In the genomic region with DNA sequence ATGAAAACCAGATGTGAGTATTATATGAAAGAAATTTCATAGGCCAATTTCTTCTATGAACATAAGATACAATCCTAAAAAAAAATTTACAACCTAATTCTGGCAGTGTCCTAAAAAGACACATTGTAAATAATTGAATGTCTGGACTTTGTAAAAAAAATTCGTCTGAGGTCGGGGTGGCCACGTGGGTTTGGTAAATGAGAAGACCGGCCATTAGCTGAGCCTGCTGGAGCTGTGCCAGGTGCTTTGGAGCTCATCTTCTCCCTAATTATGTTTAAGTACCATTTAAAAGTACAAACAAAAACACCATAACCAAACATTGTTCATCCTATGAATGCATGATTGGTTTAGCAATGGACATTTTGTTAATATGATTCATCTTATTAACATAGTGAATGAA, we compare ENCODE assay signal across 31 cellular contexts. TPM values are rescaled to one million over a fixed set of nuclear protein-coding genes. Genes with fewer than 3 reads are reported as not detected.
DNase-seq lines count a peak whose midpoint lies in the region; ATAC-seq, FAIRE-seq and TF ChIP-seq lines count a peak whose summit lies in the region.
"Had no signal": no experiment of that assay in that cellular context is flagged by ENCODE, and none has a peak within 500 bp of the region (broad histone marks: within the 10 kb centered on the region; RNA-seq: fewer than 3 reads in every experiment).

No MANE protein-coding gene starts in this region.

- H3K4me1 ChIP-seq in K562 (replicated peaks in 1 of 2; ENCODE audit: control insufficient read depth in 2 of 2, insufficient read depth in 2 of 2, low read length in 2 of 2) (no peaks in the 10 kb centered on the region), adrenal gland (replicated peaks in 1 of 2) (no peaks in the 10 kb centered on the region)
- H3K4me1 ChIP-seq: pancreas, right atrium auricular region, testis had no signal

- H4K20me1 ChIP-seq in K562 (replicated peaks; ENCODE audit: control insufficient read depth, insufficient read depth, low read length): no peaks in the 10 kb centered on the region

- intact Hi-C loops in K562 (cut with micrococcal nuclease) (no loop called here), cardiac septum (cut with DNase I) (no loop called here), adrenal gland (cut with DNase I) (no loop called here)

- 0% methylated on average over 4 of the region's 4 CpGs for WGBS in K562 (ENCODE audit: insufficient coverage, low coverage, missing lambda C conversion rate)
- WGBS in adrenal gland, 4 donors: 55 to 60% (median 57%) methylated on average over 4 of the region's 4 CpGs

- no peak overlapping the region for H3K9ac ChIP-seq in K562 (ENCODE audit: insufficient read depth in 1 of 2, low read depth in 2 of 2, low read length in 2 of 2)

- CTCF ChIA-PET in K562 (lab: Yijun Ruan, JAX; ENCODE audit: low intra/inter-chr PET ratio): no interaction called here

- H3K4me3 ChIP-seq in K562 (no peak overlapping the region), adrenal gland (no peak overlapping the region)
- H3K4me3 ChIP-seq: lung, pancreas, right atrium auricular region, testis had no signal

- TF ChIP-seq RAD21 in K562 (CRISPR knock-in tag; conservative IDR thresholded peaks at IDR 0.05 in 1 of 2, IDR thresholded peaks at IDR 0.05 in 1 of 2): no peak

- H3K9me3 ChIP-seq in K562 (replicated peaks; ENCODE audit: control insufficient read depth, insufficient read depth, low read depth, low read length) (no peaks in the 10 kb centered on the region), adrenal gland (replicated peaks in 1 of 3) (no peaks in the 10 kb centered on the region)
- H3K9me3 ChIP-seq: pancreas, testis had no signal

- no peaks in the 10 kb centered on the region for H3K79me2 ChIP-seq in K562 (ENCODE audit: control insufficient read depth, insufficient read depth, low read length)

- no peak overlapping the region for H3K27ac ChIP-seq in K562 (ENCODE audit: extremely low read depth, low read depth, low read length)
- H3K27ac ChIP-seq in adrenal gland: no peak overlapping the region
- H3K27ac ChIP-seq: pancreas, right atrium auricular region, testis had no signal

- H3K4me2 ChIP-seq in K562 (ENCODE audit: insufficient read depth, low read length): no peak overlapping the region

- H2AFZ ChIP-seq in K562 (ENCODE audit: low read depth, low read length): no peak overlapping the region

- no peak for ATAC-seq in K562
- ATAC-seq: activated CD4-positive, CD25-positive, alpha-beta regulatory T cell treated with anti-CD3 and anti-CD28 coated beads, Interleukin-2, amount 50 U/mL, for 24 hours; activated CD8-positive, alpha-beta T cell treated with anti-CD3 and anti-CD28 coated beads for 36 hours; pancreas had no signal

- TF ChIP-seq POLR2A in K562 (conservative IDR thresholded peaks at IDR 0.05) (no peak), adrenal gland (IDR thresholded peaks at IDR 0.05) (no peak)

- TF ChIP-seq CTCF in K562 (IDR thresholded peaks at IDR 0.05 in 2 of 3, conservative IDR thresholded peaks at IDR 0.05 in 1 of 3; ENCODE audit: insufficient read depth in 2 of 3, low read depth in 1 of 3, low read length in 3 of 3) (no peak), adrenal gland (IDR thresholded peaks at IDR 0.05) (no peak)

- no peak for TF ChIP-seq EP300 in K562 (IDR thresholded peaks at IDR 0.05; ENCODE audit: low read length)

- H3K36me3 ChIP-seq in K562 (ENCODE audit: control insufficient read depth, insufficient read depth, low read length): no peaks in the 10 kb centered on the region
- no peaks in the 10 kb centered on the region for H3K36me3 ChIP-seq in adrenal gland (replicated peaks in 1 of 2)
- H3K36me3 ChIP-seq: pancreas, right atrium auricular region had no signal

- in situ Hi-C loops in K562 (cut with MboI): no loop called here

- H3K27me3 ChIP-seq in K562 (ENCODE audit: control insufficient read depth in 2 of 2, insufficient read depth in 2 of 2, low read length in 2 of 2) (peaks cover 16 to 41% of the 10 kb centered on the region in 2 experiments), adrenal gland (no peaks in the 10 kb centered on the region)
- H3K27me3 ChIP-seq: pancreas, right atrium auricular region, testis had no signal

- BruUV-seq in K562 (replicated peaks; lab: Mats Ljungman, UMichigan): no TSS peak

- H3K9me1 ChIP-seq in K562 (ENCODE audit: control insufficient read depth, insufficient read depth, low read length): no peaks in the 10 kb centered on the region

- DNase-seq in NCI-H187 (lab: John Stamatoyannopoulos, UW): peak; percentile 14 to 38
- no peak for DNase-seq in NCI-H187 treated with DMSO at 0.1 percent for 48 hours (lab: John Stamatoyannopoulos, UW)
- DNase-seq in NCI-H1417 treated with DMSO at 0.1 percent for 48 hours (lab: John Stamatoyannopoulos, UW): peak; percentile 95
- peak; percentile 28 for DNase-seq in NCI-H2196 (lab: John Stamatoyannopoulos, UW; ENCODE audit: unreplicated experiment)
- DNase-seq in K562 (ENCODE audit: extremely low read depth in 1 of 4, low spot score in 3 of 4): no peak
- no peak for DNase-seq in NK-92 (lab: John Stamatoyannopoulos, UW; ENCODE audit: unreplicated experiment)
- no peak for DNase-seq in cardiac septum (ENCODE audit: low spot score)
- DNase-seq in adrenal gland: no peak
- DNase-seq: activated CD8-positive, alpha-beta T cell treated with anti-CD3 and anti-CD28 coated beads for 36 hours; activated effector memory CD4-positive, alpha-beta T cell treated with Interleukin-2 at 50 U/mL for 16 hours; activated naive CD8-positive, alpha-beta T cell treated with anti-CD3 and anti-CD28 coated beads for 36 hours; activated T-cell treated with anti-CD3 and anti-CD28 coated beads for 4 hours; AML-193; central memory CD4-positive, alpha-beta T cell; EL; glutamatergic neuron; HCEC 1CT; nephron progenitor cell; pancreas; stimulated activated CD4-positive, alpha-beta T cell treated with anti-CD3 and anti-CD28 coated beads, Interleukin-12 subunit alpha, Interleukin-12 subunit beta, amount 100 ng/mL, for 4 hours; stimulated activated naive CD4-positive, alpha-beta T cell treated with Interleukin-2 at 50 U/mL for 16 hours; T-helper 1 cell; testis had no signal

- FAIRE-seq in K562 (lab: Jason Lieb, UNC): no peak
- FAIRE-seq: astrocyte, pancreas, TTC549, urothelium cell line had no signal

- POLR2A ChIA-PET in K562 (lab: Yijun Ruan, JAX): no interaction called here

TF ChIP-seq in K562, 482 proteins besides CTCF, POLR2A, EP300 and RAD21:
- TF ChIP-seq NFIC (IDR thresholded peaks at IDR 0.05): peak; percentile 30; the same call in 1 of the 2 replicates
- no peak for TF ChIP-seq ETV6 (IDR thresholded peaks at IDR 0.05; ENCODE audit: borderline replicate concordance in 1 of 2, low read depth in 2 of 2, low read length in 1 of 2)
- TF ChIP-seq ETV6 (CRISPR knock-in tag; IDR thresholded peaks at IDR 0.05; ENCODE audit: borderline replicate concordance): no peak
- TF ChIP-seq, protein P1, sequence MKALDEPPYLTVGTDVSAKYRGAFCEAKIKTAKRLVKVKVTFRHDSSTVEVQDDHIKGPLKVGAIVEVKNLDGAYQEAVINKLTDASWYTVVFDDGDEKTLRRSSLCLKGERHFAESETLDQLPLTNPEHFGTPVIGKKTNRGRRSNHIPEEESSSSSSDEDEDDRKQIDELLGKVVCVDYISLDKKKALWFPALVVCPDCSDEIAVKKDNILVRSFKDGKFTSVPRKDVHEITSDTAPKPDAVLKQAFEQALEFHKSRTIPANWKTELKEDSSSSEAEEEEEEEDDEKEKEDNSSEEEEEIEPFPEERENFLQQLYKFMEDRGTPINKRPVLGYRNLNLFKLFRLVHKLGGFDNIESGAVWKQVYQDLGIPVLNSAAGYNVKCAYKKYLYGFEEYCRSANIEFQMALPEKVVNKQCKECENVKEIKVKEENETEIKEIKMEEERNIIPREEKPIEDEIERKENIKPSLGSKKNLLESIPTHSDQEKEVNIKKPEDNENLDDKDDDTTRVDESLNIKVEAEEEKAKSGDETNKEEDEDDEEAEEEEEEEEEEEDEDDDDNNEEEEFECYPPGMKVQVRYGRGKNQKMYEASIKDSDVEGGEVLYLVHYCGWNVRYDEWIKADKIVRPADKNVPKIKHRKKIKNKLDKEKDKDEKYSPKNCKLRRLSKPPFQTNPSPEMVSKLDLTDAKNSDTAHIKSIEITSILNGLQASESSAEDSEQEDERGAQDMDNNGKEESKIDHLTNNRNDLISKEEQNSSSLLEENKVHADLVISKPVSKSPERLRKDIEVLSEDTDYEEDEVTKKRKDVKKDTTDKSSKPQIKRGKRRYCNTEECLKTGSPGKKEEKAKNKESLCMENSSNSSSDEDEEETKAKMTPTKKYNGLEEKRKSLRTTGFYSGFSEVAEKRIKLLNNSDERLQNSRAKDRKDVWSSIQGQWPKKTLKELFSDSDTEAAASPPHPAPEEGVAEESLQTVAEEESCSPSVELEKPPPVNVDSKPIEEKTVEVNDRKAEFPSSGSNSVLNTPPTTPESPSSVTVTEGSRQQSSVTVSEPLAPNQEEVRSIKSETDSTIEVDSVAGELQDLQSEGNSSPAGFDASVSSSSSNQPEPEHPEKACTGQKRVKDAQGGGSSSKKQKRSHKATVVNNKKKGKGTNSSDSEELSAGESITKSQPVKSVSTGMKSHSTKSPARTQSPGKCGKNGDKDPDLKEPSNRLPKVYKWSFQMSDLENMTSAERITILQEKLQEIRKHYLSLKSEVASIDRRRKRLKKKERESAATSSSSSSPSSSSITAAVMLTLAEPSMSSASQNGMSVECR (CRISPR knock-in tag; IDR thresholded peaks at IDR 0.05): no peak
TF ChIP-seq in K562: peak in this region for 1.

RNA-seq across cellular contexts. Expression of a gene that starts 26.7 kb away (rescaled TPM):
- total RNA-seq in K562 (2011; cell fraction: chromatin; rRNA removed; ENCODE audit: low replicate concordance): not detected in 2 replicates
- total RNA-seq in K562 (2011; cell fraction: nucleolus; rRNA removed): not detected in 2 replicates
- not detected in 2 replicates for total RNA-seq in K562 (2011; cell fraction: nucleoplasm; rRNA removed)
- total RNA-seq in K562 (2014; rRNA removed) (not detected in 2 replicates), K562 (2014; rRNA removed; fragmentation: Illumina TruSeq; extraction: Trizol) (not detected in 2 replicates), K562 (2015; rRNA removed; fragmentation: Illumina TruSeq; extraction: Trizol) (not detected in 2 replicates), K562 (2021) (not detected in 2 replicates), cardiac septum (0.48 TPM), adrenal gland (10 to 100 TPM in 1 of 8 donors, 1 to 10 TPM in 6, under 1 TPM in 1; 0.95 to 11.2 (median 2.8) TPM)
- polyA plus RNA-seq in K562 (2011; rRNA removed) (not detected in 2 replicates), K562 (2014; fragmentation: Illumina TruSeq; extraction: Trizol) (not detected in 2 replicates), K562 (2014; fragmentation: Nextera tagmentation; extraction: Ambion mirVana) (not detected), K562 (2014; rRNA removed) (not detected in 2 replicates), adrenal gland (1 to 10 TPM in 2 of 3 donors, under 1 TPM in 1; 0.05 to 4.1 (median 3.7) TPM)
- 0.15 TPM in 1 of 2 replicates, not detected in the other for polyA plus RNA-seq in K562 (2011; cell fraction: cytosol; rRNA removed)
- 0.20 TPM in 1 of 2 replicates, not detected in the other for polyA plus RNA-seq in K562 (2011; cell fraction: nucleus; rRNA removed)
- polyA plus RNA-seq in K562 (2012): not detected in 2 replicates
- not detected in 2 replicates for polyA minus RNA-seq in K562 (2011; rRNA and poly(A)+ RNA removed)
- not detected in 2 replicates for polyA minus RNA-seq in K562 (2011; cell fraction: cytosol; rRNA and poly(A)+ RNA removed)
- polyA minus RNA-seq in K562 (2011; cell fraction: nucleus; rRNA and poly(A)+ RNA removed): 0.13 TPM in 1 of 2 replicates, not detected in the other
- total RNA-seq: A172; activated CD8-positive, alpha-beta T cell treated with anti-CD3 and anti-CD28 coated beads for 36 hours; activated naive CD8-positive, alpha-beta T cell treated with anti-CD3 and anti-CD28 coated beads for 36 hours; MCF 10A had no signal

Comparison
In these comparisons a context has a peak if more than half of its experiments do, and no peak if none do; other contexts are left out.
1. DNase-seq: peak in NCI-H187 (2 of 2), NCI-H1417 treated with DMSO at 0.1 percent for 48 hours (single experiment) and NCI-H2196 (single experiment); none in NCI-H187 treated with DMSO at 0.1 percent for 48 hours (single experiment), K562 (0 of 4), NK-92 (single experiment), cardiac septum (single experiment) and adrenal gland (0 of 7).